Comparison of ENCODE assay signal across 32 cellular contexts in genomic region chr2:98442488-98442887, GRCh38. TPM values are rescaled to one million over a fixed set of nuclear protein-coding genes. Genes with fewer than 3 reads are reported as not detected.
A peak's percentile ranks its signal among the peaks of the same experiment; 100 is the strongest.
DNase-seq lines count a peak whose midpoint lies in the region; ATAC-seq and TF ChIP-seq lines count a peak whose summit lies in the region.
"Had no signal": no experiment of that assay in that cellular context is flagged by ENCODE, and none has a peak within 500 bp of the region (broad histone marks: within the 10 kb centered on the region; RNA-seq: fewer than 3 reads in every experiment).

No MANE protein-coding gene starts in this region.

- H3K27ac ChIP-seq in CD4-positive, CD25-positive, alpha-beta regulatory T cell (ENCODE audit: insufficient read depth, low read length, poor library complexity, severe bottlenecking): no peak overlapping the region
- H3K27ac ChIP-seq in CD4-positive, alpha-beta T cell (ENCODE audit: low read depth, low read length): no peak overlapping the region
- peak overlapping the region; percentile 23 for H3K27ac ChIP-seq in mesodermal cell (ENCODE audit: low read depth, low read length, severe bottlenecking)
- H3K27ac ChIP-seq: esophagus squamous epithelium, foreskin keratinocyte, PC-9 had no signal

- TF ChIP-seq CTCF in CD4-positive, alpha-beta T cell (IDR thresholded peaks at IDR 0.05): no peak

- 28% methylated on average over 2 of the region's 4 CpGs; no CpG with 5 or more reads in 1 of the 2 experiments for WGBS in mesodermal cell (ENCODE audit: insufficient coverage in 2 of 2), 2 experiments

- peak overlapping the region; percentile 5 to 86 (median 29) for H3K4me3 Mint-ChIP-seq in CD4-positive, CD25-positive, alpha-beta regulatory T cell
- peak overlapping the region; percentile 66 for H3K4me3 Mint-ChIP-seq in CD4-positive, alpha-beta T cell
- peak overlapping the region; percentile 19 for H3K4me3 Mint-ChIP-seq in T-helper 17 cell

- intact Hi-C loops in CD4-positive, alpha-beta T cell (cut with DNase I, micrococcal nuclease): no loop called here

- H3K4me1 ChIP-seq in CD4-positive, CD25-positive, alpha-beta regulatory T cell (ENCODE audit: control insufficient read depth, insufficient read depth, low read length, poor library complexity, severe bottlenecking): peaks cover 23% of the 10 kb centered on the region
- H3K4me1 ChIP-seq in mesodermal cell (ENCODE audit: control insufficient read depth, insufficient read depth, low read length, poor library complexity, severe bottlenecking): peaks cover 8% of the 10 kb centered on the region

- CTCF ChIA-PET in CD4-positive, alpha-beta T cell (lab: Charles Lee): interaction anchor here (1.8 kb wide), 1 partner anchor 45 kb away, joined by 5 read pairs; no protein-coding TSS in a partner anchor

- H3K36me3 ChIP-seq in CD4-positive, CD25-positive, alpha-beta regulatory T cell (ENCODE audit: control insufficient read depth, insufficient read depth, low read length): no peaks in the 10 kb centered on the region
- no peaks in the 10 kb centered on the region for H3K36me3 ChIP-seq in mesodermal cell (ENCODE audit: control insufficient read depth, insufficient read depth, low read length)
- H3K36me3 ChIP-seq: esophagus squamous epithelium had no signal

- H3K27me3 ChIP-seq in CD4-positive, CD25-positive, alpha-beta regulatory T cell (ENCODE audit: control insufficient read depth, insufficient read depth, low read length): no peaks in the 10 kb centered on the region
- no peaks in the 10 kb centered on the region for H3K27me3 ChIP-seq in CD4-positive, alpha-beta T cell (ENCODE audit: control insufficient read depth, insufficient read depth, low read length)
- H3K27me3 ChIP-seq: esophagus squamous epithelium, foreskin keratinocyte had no signal

- no peak for DNase-seq in CD4-positive, CD25-positive, alpha-beta regulatory T cell
- DNase-seq in CD4-positive, alpha-beta T cell: no peak
- DNase-seq in T-helper 17 cell (no peak), NCI-H446 (lab: John Stamatoyannopoulos, UW) (no peak), T-helper 2 cell (no peak), AG20443 (ENCODE audit: low spot score) (no peak)
- DNase-seq: activated CD4-positive, alpha-beta T cell treated with anti-CD3 and anti-CD28 coated beads for 1 hour; activated T-cell treated with anti-CD3 and anti-CD28 coated beads for 4 hours; amniotic stem cell; C1 segment of cervical spinal cord; cerebellar nuclear complex; DMS79 treated with DMSO at 0.1 percent for 48 hours; esophagus squamous epithelium; foreskin keratinocyte; GF-D8; KG1; kidney; left ventricle myocardium superior; naive thymus-derived CD4-positive, alpha-beta T cell; NCI-H1092 treated with DMSO at 0.1 percent for 48 hours; NCI-H2029; NCI-H524 treated with DMSO at 0.1 percent for 48 hours; NK-92 treated with Interleukin-12 subunit alpha and Interleukin-12 subunit beta, amount 100 ng/mL, for 24 hours; PC-9; SK-N-SH; stimulated activated CD4-positive, alpha-beta T cell treated with anti-CD3 and anti-CD28 coated beads, Interleukin-15, amount 100 ng/mL, for 24 hours; stimulated activated CD4-positive, alpha-beta T cell treated with anti-CD3 and anti-CD28 coated beads, Interleukin-4, amount 100 ng/mL, for 4 hours; substantia nigra; trophoblast cell had no signal

- no peak for ATAC-seq in CD4-positive, CD25-positive, alpha-beta regulatory T cell (ENCODE audit: low read depth in 2 of 2)
- ATAC-seq in CD4-positive, alpha-beta T cell (ENCODE audit: poor library complexity): no peak
- ATAC-seq in T-helper 17 cell: no peak
- ATAC-seq: foreskin keratinocyte; left ventricle myocardium superior; naive thymus-derived CD4-positive, alpha-beta T cell; Right ventricle myocardium inferior had no signal

- H3K27ac Mint-ChIP-seq in CD4-positive, CD25-positive, alpha-beta regulatory T cell: no peak overlapping the region
- H3K27ac Mint-ChIP-seq in CD4-positive, alpha-beta T cell: peak overlapping the region; percentile 43
- H3K27ac Mint-ChIP-seq in T-helper 17 cell: no peak overlapping the region
- H3K27ac Mint-ChIP-seq: brain had no signal

- POLR2A ChIA-PET in CD4-positive, alpha-beta T cell (lab: Charles Lee): interaction anchor here (1.2 kb wide), 1 partner anchor 22 kb away, joined by 4 read pairs; no protein-coding TSS in a partner anchor

- H3K4me3 ChIP-seq in CD4-positive, CD25-positive, alpha-beta regulatory T cell (ENCODE audit: low read depth, low read length): no peak overlapping the region
- H3K4me3 ChIP-seq in mesodermal cell (ENCODE audit: extremely low read depth, insufficient read depth, low read length, poor library complexity, severe bottlenecking): no peak overlapping the region
- H3K4me3 ChIP-seq: esophagus squamous epithelium, PC-9 had no signal

- H3K4me1 Mint-ChIP-seq in CD4-positive, CD25-positive, alpha-beta regulatory T cell: peaks cover 16 to 32% (median 27%) of the 10 kb centered on the region in 4 donors
- peaks cover 30% of the 10 kb centered on the region for H3K4me1 Mint-ChIP-seq in CD4-positive, alpha-beta T cell (ENCODE audit: low read depth)
- H3K4me1 Mint-ChIP-seq in T-helper 17 cell: peaks cover 18% of the 10 kb centered on the region

- peaks cover 18 to 29% of the 10 kb centered on the region in 2 experiments for H3K9me3 ChIP-seq in CD4-positive, CD25-positive, alpha-beta regulatory T cell (ENCODE audit: control insufficient read depth in 2 of 2, low read length in 2 of 2)
- H3K9me3 ChIP-seq in CD4-positive, alpha-beta T cell (ENCODE audit: control insufficient read depth, low read length): peaks cover 17% of the 10 kb centered on the region
- no peaks in the 10 kb centered on the region for H3K9me3 ChIP-seq in T-helper 17 cell (ENCODE audit: control insufficient read depth, low read length, poor library complexity, severe bottlenecking)
- no peaks in the 10 kb centered on the region for H3K9me3 ChIP-seq in mesodermal cell (ENCODE audit: control insufficient read depth, low read length)
- H3K9me3 ChIP-seq: esophagus squamous epithelium, SK-N-SH had no signal

- H3K36me3 Mint-ChIP-seq in CD4-positive, CD25-positive, alpha-beta regulatory T cell: no peaks in the 10 kb centered on the region
- peaks cover 16% of the 10 kb centered on the region for H3K36me3 Mint-ChIP-seq in CD4-positive, alpha-beta T cell (ENCODE audit: low read depth)
- H3K36me3 Mint-ChIP-seq in T-helper 17 cell (ENCODE audit: low read depth): peaks cover 8% of the 10 kb centered on the region
- H3K36me3 Mint-ChIP-seq: brain had no signal

- H3K9me3 Mint-ChIP-seq in CD4-positive, CD25-positive, alpha-beta regulatory T cell: peaks cover 1 to 22% (median 8%) of the 10 kb centered on the region in 7 donors
- peaks cover 6% of the 10 kb centered on the region for H3K9me3 Mint-ChIP-seq in CD4-positive, alpha-beta T cell

- H3K27me3 Mint-ChIP-seq in CD4-positive, CD25-positive, alpha-beta regulatory T cell: no peaks in the 10 kb centered on the region
- H3K27me3 Mint-ChIP-seq in CD4-positive, alpha-beta T cell: no peaks in the 10 kb centered on the region
- no peaks in the 10 kb centered on the region for H3K27me3 Mint-ChIP-seq in T-helper 17 cell
- H3K27me3 Mint-ChIP-seq: naive thymus-derived CD4-positive, alpha-beta T cell had no signal

RNA-seq across cellular contexts. Expression of gene INPP4A, which starts 2.2 kb away (rescaled TPM):
- 106 TPM for total RNA-seq in CD4-positive, CD25-positive, alpha-beta regulatory T cell
- 10 to 100 TPM; 27.9 to 36.3 (median 30.7) TPM for polyA plus RNA-seq in CD4-positive, CD25-positive, alpha-beta regulatory T cell
- 10 to 100 TPM; 86.4 to 89.2 TPM for total RNA-seq in CD4-positive, alpha-beta T cell
- 100 to 1,000 TPM; 109 to 110 TPM for total RNA-seq in T-helper 17 cell
- 20.7 TPM for polyA plus RNA-seq in mesodermal cell (2013, experiment 1 of 2)
- 19.2 TPM for polyA plus RNA-seq in mesodermal cell (2013, experiment 2 of 2)
